Comparison of ENCODE assay signal across 1 cellular context in the genomic region with DNA sequence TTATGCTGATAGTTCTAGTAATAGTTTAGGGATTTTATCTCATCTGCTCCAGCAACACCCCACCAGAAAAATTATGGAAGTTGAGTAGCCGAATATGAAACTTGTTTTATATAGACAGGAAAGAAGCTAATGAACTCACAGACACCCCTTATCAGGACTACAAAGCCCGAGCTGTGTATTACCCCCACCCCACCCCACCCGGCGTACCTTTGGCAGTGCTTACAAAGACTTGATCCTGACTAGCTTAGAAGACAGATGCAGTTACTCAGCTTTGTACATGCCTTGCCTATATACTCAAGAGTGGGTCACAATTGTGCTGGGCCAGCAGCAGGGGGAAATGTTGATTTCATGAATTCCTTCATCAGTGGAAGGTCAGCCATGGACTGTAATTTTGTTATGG.
TF ChIP-seq lines count a peak whose summit lies in the region.

No MANE protein-coding gene starts in this region.

TF ChIP-seq in K562, 482 proteins besides CTCF, POLR2A, EP300 and RAD21:
- TF ChIP-seq BRD9 (IDR thresholded peaks at IDR 0.05; ENCODE audit: low read depth, partially characterized antibody) (no peak), BACH1 (tag; IDR thresholded peaks at IDR 0.05) (no peak), ARID2 (IDR thresholded peaks at IDR 0.05) (no peak), PHB (CRISPR knock-in tag; IDR thresholded peaks at IDR 0.05) (no peak), ZNF274 (IDR thresholded peaks at IDR 0.05; ENCODE audit: borderline replicate concordance, low read depth, low read length) (no peak), LARP7 (IDR thresholded peaks at IDR 0.05) (no peak), ZKSCAN8 (CRISPR knock-in tag; IDR thresholded peaks at IDR 0.05) (no peak), ARNT (IDR thresholded peaks at IDR 0.05) (no peak), HDAC1 (IDR thresholded peaks at IDR 0.05) (no peak), FOXJ2 (tag; IDR thresholded peaks at IDR 0.05) (no peak), ELF2 (CRISPR knock-in tag; IDR thresholded peaks at IDR 0.05) (no peak)
- TF ChIP-seq, protein P1, sequence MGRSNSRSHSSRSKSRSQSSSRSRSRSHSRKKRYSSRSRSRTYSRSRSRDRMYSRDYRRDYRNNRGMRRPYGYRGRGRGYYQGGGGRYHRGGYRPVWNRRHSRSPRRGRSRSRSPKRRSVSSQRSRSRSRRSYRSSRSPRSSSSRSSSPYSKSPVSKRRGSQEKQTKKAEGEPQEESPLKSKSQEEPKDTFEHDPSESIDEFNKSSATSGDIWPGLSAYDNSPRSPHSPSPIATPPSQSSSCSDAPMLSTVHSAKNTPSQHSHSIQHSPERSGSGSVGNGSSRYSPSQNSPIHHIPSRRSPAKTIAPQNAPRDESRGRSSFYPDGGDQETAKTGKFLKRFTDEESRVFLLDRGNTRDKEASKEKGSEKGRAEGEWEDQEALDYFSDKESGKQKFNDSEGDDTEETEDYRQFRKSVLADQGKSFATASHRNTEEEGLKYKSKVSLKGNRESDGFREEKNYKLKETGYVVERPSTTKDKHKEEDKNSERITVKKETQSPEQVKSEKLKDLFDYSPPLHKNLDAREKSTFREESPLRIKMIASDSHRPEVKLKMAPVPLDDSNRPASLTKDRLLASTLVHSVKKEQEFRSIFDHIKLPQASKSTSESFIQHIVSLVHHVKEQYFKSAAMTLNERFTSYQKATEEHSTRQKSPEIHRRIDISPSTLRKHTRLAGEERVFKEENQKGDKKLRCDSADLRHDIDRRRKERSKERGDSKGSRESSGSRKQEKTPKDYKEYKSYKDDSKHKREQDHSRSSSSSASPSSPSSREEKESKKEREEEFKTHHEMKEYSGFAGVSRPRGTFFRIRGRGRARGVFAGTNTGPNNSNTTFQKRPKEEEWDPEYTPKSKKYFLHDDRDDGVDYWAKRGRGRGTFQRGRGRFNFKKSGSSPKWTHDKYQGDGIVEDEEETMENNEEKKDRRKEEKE (IDR thresholded peaks at IDR 0.05; ENCODE audit: borderline replicate concordance in 1 of 2, control insufficient read depth in 1 of 2, low read depth in 2 of 2, low read length in 1 of 2), result no peak
- TF ChIP-seq, protein P2, sequence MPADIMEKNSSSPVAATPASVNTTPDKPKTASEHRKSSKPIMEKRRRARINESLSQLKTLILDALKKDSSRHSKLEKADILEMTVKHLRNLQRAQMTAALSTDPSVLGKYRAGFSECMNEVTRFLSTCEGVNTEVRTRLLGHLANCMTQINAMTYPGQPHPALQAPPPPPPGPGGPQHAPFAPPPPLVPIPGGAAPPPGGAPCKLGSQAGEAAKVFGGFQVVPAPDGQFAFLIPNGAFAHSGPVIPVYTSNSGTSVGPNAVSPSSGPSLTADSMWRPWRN (IDR thresholded peaks at IDR 0.05; ENCODE audit: low read depth), result no peak
- TF ChIP-seq, protein P3, sequence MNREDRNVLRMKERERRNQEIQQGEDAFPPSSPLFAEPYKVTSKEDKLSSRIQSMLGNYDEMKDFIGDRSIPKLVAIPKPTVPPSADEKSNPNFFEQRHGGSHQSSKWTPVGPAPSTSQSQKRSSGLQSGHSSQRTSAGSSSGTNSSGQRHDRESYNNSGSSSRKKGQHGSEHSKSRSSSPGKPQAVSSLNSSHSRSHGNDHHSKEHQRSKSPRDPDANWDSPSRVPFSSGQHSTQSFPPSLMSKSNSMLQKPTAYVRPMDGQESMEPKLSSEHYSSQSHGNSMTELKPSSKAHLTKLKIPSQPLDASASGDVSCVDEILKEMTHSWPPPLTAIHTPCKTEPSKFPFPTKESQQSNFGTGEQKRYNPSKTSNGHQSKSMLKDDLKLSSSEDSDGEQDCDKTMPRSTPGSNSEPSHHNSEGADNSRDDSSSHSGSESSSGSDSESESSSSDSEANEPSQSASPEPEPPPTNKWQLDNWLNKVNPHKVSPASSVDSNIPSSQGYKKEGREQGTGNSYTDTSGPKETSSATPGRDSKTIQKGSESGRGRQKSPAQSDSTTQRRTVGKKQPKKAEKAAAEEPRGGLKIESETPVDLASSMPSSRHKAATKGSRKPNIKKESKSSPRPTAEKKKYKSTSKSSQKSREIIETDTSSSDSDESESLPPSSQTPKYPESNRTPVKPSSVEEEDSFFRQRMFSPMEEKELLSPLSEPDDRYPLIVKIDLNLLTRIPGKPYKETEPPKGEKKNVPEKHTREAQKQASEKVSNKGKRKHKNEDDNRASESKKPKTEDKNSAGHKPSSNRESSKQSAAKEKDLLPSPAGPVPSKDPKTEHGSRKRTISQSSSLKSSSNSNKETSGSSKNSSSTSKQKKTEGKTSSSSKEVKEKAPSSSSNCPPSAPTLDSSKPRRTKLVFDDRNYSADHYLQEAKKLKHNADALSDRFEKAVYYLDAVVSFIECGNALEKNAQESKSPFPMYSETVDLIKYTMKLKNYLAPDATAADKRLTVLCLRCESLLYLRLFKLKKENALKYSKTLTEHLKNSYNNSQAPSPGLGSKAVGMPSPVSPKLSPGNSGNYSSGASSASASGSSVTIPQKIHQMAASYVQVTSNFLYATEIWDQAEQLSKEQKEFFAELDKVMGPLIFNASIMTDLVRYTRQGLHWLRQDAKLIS (CRISPR knock-in tag; IDR thresholded peaks at IDR 0.05), result no peak
- TF ChIP-seq, protein P4, sequence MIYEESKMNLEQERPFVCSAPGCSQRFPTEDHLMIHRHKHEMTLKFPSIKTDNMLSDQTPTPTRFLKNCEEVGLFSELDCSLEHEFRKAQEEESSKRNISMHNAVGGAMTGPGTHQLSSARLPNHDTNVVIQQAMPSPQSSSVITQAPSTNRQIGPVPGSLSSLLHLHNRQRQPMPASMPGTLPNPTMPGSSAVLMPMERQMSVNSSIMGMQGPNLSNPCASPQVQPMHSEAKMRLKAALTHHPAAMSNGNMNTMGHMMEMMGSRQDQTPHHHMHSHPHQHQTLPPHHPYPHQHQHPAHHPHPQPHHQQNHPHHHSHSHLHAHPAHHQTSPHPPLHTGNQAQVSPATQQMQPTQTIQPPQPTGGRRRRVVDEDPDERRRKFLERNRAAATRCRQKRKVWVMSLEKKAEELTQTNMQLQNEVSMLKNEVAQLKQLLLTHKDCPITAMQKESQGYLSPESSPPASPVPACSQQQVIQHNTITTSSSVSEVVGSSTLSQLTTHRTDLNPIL (CRISPR knock-in tag; IDR thresholded peaks at IDR 0.05), result no peak
- TF ChIP-seq, protein P5, sequence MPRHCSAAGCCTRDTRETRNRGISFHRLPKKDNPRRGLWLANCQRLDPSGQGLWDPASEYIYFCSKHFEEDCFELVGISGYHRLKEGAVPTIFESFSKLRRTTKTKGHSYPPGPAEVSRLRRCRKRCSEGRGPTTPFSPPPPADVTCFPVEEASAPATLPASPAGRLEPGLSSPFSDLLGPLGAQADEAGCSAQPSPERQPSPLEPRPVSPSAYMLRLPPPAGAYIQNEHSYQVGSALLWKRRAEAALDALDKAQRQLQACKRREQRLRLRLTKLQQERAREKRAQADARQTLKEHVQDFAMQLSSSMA (CRISPR knock-in tag; IDR thresholded peaks at IDR 0.05), result no peak
